ENCODE assay signal across 1 cellular context in the genomic region with DNA sequence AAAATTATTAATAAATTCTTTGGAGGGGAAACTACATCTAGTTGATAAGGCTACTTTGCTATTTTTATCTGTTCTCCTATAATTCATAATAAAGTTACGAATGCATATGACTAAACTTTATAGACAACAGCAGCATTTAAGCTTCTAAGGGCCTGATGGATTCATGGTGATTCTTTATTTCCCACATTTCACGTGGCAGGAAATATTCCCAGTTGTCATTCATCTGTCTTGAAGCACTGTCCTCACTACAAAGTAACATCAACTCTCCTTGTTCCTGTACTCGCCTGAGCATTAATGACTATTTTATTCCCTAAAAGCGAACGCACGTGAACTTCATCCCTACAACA.
TF ChIP-seq lines count a peak whose summit lies in the region.

No MANE protein-coding gene starts in this region.

TF ChIP-seq in GM23338, 12 proteins besides CTCF, POLR2A, EP300 and RAD21 (continued from another document):
- TF ChIP-seq, protein P1, sequence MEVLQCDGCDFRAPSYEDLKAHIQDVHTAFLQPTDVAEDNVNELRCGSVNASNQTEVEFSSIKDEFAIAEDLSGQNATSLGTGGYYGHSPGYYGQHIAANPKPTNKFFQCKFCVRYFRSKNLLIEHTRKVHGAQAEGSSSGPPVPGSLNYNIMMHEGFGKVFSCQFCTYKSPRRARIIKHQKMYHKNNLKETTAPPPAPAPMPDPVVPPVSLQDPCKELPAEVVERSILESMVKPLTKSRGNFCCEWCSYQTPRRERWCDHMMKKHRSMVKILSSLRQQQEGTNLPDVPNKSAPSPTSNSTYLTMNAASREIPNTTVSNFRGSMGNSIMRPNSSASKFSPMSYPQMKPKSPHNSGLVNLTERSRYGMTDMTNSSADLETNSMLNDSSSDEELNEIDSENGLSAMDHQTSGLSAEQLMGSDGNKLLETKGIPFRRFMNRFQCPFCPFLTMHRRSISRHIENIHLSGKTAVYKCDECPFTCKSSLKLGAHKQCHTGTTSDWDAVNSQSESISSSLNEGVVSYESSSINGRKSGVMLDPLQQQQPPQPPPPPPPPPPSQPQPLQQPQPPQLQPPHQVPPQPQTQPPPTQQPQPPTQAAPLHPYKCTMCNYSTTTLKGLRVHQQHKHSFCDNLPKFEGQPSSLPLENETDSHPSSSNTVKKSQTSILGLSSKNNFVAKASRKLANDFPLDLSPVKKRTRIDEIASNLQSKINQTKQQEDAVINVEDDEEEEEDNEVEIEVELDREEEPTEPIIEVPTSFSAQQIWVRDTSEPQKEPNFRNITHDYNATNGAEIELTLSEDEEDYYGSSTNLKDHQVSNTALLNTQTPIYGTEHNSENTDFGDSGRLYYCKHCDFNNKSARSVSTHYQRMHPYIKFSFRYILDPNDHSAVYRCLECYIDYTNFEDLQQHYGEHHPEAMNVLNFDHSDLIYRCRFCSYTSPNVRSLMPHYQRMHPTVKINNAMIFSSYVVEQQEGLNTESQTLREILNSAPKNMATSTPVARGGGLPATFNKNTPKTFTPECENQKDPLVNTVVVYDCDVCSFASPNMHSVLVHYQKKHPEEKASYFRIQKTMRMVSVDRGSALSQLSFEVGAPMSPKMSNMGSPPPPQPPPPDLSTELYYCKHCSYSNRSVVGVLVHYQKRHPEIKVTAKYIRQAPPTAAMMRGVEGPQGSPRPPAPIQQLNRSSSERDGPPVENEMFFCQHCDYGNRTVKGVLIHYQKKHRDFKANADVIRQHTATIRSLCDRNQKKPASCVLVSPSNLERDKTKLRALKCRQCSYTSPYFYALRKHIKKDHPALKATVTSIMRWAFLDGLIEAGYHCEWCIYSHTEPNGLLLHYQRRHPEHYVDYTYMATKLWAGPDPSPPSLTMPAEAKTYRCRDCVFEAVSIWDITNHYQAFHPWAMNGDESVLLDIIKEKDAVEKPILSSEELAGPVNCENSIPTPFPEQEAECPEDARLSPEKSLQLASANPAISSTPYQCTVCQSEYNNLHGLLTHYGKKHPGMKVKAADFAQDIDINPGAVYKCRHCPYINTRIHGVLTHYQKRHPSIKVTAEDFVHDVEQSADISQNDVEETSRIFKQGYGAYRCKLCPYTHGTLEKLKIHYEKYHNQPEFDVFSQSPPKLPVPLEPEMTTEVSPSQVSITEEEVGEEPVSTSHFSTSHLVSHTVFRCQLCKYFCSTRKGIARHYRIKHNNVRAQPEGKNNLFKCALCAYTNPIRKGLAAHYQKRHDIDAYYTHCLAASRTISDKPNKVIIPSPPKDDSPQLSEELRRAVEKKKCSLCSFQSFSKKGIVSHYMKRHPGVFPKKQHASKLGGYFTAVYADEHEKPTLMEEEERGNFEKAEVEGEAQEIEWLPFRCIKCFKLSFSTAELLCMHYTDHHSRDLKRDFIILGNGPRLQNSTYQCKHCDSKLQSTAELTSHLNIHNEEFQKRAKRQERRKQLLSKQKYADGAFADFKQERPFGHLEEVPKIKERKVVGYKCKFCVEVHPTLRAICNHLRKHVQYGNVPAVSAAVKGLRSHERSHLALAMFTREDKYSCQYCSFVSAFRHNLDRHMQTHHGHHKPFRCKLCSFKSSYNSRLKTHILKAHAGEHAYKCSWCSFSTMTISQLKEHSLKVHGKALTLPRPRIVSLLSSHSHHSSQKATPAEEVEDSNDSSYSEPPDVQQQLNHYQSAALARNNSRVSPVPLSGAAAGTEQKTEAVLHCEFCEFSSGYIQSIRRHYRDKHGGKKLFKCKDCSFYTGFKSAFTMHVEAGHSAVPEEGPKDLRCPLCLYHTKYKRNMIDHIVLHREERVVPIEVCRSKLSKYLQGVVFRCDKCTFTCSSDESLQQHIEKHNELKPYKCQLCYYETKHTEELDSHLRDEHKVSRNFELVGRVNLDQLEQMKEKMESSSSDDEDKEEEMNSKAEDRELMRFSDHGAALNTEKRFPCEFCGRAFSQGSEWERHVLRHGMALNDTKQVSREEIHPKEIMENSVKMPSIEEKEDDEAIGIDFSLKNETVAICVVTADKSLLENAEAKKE (CRISPR knock-in tag; IDR thresholded peaks at IDR 0.05), result no peak
- TF ChIP-seq, protein P2, sequence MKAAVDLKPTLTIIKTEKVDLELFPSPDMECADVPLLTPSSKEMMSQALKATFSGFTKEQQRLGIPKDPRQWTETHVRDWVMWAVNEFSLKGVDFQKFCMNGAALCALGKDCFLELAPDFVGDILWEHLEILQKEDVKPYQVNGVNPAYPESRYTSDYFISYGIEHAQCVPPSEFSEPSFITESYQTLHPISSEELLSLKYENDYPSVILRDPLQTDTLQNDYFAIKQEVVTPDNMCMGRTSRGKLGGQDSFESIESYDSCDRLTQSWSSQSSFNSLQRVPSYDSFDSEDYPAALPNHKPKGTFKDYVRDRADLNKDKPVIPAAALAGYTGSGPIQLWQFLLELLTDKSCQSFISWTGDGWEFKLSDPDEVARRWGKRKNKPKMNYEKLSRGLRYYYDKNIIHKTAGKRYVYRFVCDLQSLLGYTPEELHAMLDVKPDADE (IDR thresholded peaks at IDR 0.05), result no peak
- TF ChIP-seq CREB1 (CRISPR knock-in tag; IDR thresholded peaks at IDR 0.05; ENCODE audit: low read depth) (no peak), ZNF114 (CRISPR knock-in tag; IDR thresholded peaks at IDR 0.05) (no peak), STAT1 (IDR thresholded peaks at IDR 0.05; ENCODE audit: unreplicated experiment) (no peak), NANOG (IDR thresholded peaks at IDR 0.05; ENCODE audit: borderline replicate concordance) (no peak), JUNB (IDR thresholded peaks at IDR 0.05; ENCODE audit: unreplicated experiment) (no peak), EZH2 (IDR thresholded peaks at IDR 0.05; ENCODE audit: low read depth, unreplicated experiment) (no peak)
- TF ChIP-seq, protein P3, sequence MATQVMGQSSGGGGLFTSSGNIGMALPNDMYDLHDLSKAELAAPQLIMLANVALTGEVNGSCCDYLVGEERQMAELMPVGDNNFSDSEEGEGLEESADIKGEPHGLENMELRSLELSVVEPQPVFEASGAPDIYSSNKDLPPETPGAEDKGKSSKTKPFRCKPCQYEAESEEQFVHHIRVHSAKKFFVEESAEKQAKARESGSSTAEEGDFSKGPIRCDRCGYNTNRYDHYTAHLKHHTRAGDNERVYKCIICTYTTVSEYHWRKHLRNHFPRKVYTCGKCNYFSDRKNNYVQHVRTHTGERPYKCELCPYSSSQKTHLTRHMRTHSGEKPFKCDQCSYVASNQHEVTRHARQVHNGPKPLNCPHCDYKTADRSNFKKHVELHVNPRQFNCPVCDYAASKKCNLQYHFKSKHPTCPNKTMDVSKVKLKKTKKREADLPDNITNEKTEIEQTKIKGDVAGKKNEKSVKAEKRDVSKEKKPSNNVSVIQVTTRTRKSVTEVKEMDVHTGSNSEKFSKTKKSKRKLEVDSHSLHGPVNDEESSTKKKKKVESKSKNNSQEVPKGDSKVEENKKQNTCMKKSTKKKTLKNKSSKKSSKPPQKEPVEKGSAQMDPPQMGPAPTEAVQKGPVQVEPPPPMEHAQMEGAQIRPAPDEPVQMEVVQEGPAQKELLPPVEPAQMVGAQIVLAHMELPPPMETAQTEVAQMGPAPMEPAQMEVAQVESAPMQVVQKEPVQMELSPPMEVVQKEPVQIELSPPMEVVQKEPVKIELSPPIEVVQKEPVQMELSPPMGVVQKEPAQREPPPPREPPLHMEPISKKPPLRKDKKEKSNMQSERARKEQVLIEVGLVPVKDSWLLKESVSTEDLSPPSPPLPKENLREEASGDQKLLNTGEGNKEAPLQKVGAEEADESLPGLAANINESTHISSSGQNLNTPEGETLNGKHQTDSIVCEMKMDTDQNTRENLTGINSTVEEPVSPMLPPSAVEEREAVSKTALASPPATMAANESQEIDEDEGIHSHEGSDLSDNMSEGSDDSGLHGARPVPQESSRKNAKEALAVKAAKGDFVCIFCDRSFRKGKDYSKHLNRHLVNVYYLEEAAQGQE (IDR thresholded peaks at IDR 0.05; ENCODE audit: unreplicated experiment), result no peak
